In genomic region chr6:21587925-21588811, GRCh38 we compare ENCODE assay signal across 7 cellular contexts. TPM values are rescaled to one million over a fixed set of nuclear protein-coding genes. Genes with fewer than 3 reads are reported as not detected.
DNase-seq lines count a peak whose midpoint lies in the region; ATAC-seq, FAIRE-seq and TF ChIP-seq lines count a peak whose summit lies in the region.

No MANE protein-coding gene starts in this region.

- H3K9me3 ChIP-seq in iPS-18a (ENCODE audit: control insufficient read depth, low read depth, low read length) (no peaks in the 10 kb centered on the region), gastrocnemius medialis (no peaks in the 10 kb centered on the region)

- in situ Hi-C loops in SK-MEL-5 (cut with HindIII; ENCODE audit: low pct_unique_long_range_greater_than_20kb, low sequenced_read_pairs): no loop called here
- in situ Hi-C loops in gastrocnemius medialis (cut with MboI; ENCODE audit: low sequenced_read_pairs in 4 of 4): loop anchor here in 3 of 4 donors (5.0 to 10.0 kb wide), 2 partner anchors 1023 to 1026 kb away; no protein-coding TSS in a partner anchor

- peak overlapping the region; percentile 99 to 100 (median 99) for H3K4me3 Mint-ChIP-seq in brain

- TF ChIP-seq CTCF in brain (conservative IDR thresholded peaks at IDR 0.05): no peak
- TF ChIP-seq CTCF in gastrocnemius medialis (IDR thresholded peaks at IDR 0.05 in 4 of 5, conservative IDR thresholded peaks at IDR 0.05 in 1 of 5): no peak

- H3K36me3 ChIP-seq in iPS-18a (ENCODE audit: control insufficient read depth, low read depth, low read length): no peaks in the 10 kb centered on the region
- H3K36me3 ChIP-seq in gastrocnemius medialis: no peaks in the 10 kb centered on the region

- H3K27me3 ChIP-seq in iPS-18a (ENCODE audit: control insufficient read depth, insufficient read depth, low read length): peaks cover 23% of the 10 kb centered on the region
- no peaks in the 10 kb centered on the region for H3K27me3 ChIP-seq in gastrocnemius medialis

- peak; percentile 32 for DNase-seq in GM12892 (ENCODE audit: insufficient read length)
- DNase-seq in H4 (ENCODE audit: low spot score): peak; percentile 57
- DNase-seq in Kasumi-1 (lab: John Stamatoyannopoulos, UW): peak; percentile 77 to 78
- DNase-seq in SK-MEL-5 (ENCODE audit: low read depth, low spot score): peak; percentile 66
- no peak for DNase-seq in gastrocnemius medialis

- peak overlapping the region; percentile 45 for H3K9ac ChIP-seq in iPS-18a (ENCODE audit: low read length)

- intact Hi-C loops in gastrocnemius medialis (cut with DNase I; ENCODE audit: low total_unique reads): loop anchor here (5.0 kb wide), 4 partner anchors 66 to 1186 kb away; partner anchors contain the start of gene E2F3

- H3K4me1 Mint-ChIP-seq in brain: peaks cover 30% of the 10 kb centered on the region

- peaks cover 20% of the 10 kb centered on the region for H3K36me3 Mint-ChIP-seq in brain

- no peak overlapping the region for H3K27ac ChIP-seq in iPS-18a (ENCODE audit: low read length)
- H3K27ac ChIP-seq in gastrocnemius medialis: peak overlapping the region; percentile 78 to 81 (median 80)

- peak overlapping the region; percentile 100 for H3K27ac Mint-ChIP-seq in brain

- no peak for FAIRE-seq in GM12892 (lab: Jason Lieb, UNC)

- H3K4me1 ChIP-seq in iPS-18a (ENCODE audit: control insufficient read depth, low read depth, low read length) (peaks cover 4% of the 10 kb centered on the region), gastrocnemius medialis (peaks cover 4 to 6% of the 10 kb centered on the region in 2 donors)

- peak; percentile 35 to 59 for ATAC-seq in gastrocnemius medialis

- peaks cover 11 to 18% (median 15%) of the 10 kb centered on the region in 5 experiments for H3K9me3 Mint-ChIP-seq in brain

- peaks cover 7% of the 10 kb centered on the region for H3K27me3 Mint-ChIP-seq in brain

- H3K4me3 ChIP-seq in iPS-18a (ENCODE audit: low read length) (peak overlapping the region; percentile 78), gastrocnemius medialis (peak overlapping the region; percentile 62 to 91 (median 73))

- TF ChIP-seq POLR2A in GM12892 (IDR thresholded peaks at IDR 0.05; ENCODE audit: low read depth, low read length) (peak; percentile 26; the same call in 1 of the 2 replicates), gastrocnemius medialis (IDR thresholded peaks at IDR 0.05) (no peak)

RNA-seq across cellular contexts. Expression of gene SOX4, which starts 5.4 kb away (rescaled TPM):
- polyA plus RNA-seq in GM12892 (2012; ENCODE audit: missing spikeins): 23.4 TPM
- 29.5 and 30.4 TPM in 2 replicates for total RNA-seq in H4 (2014; rRNA removed; shearing (Covaris generic))
- 25.8 and 28.4 TPM in 2 replicates for total RNA-seq in SK-MEL-5 (2014; rRNA removed; shearing (Covaris generic))
- 22.1 and 27.9 TPM in 2 replicates for polyA plus RNA-seq in SK-MEL-5 (2015; cell fraction: cytosol; rRNA removed)
- polyA plus RNA-seq in SK-MEL-5 (2015; cell fraction: nucleus; rRNA removed): 24.7 and 26.6 TPM in 2 replicates
- 231 TPM for polyA plus RNA-seq in brain (ENCODE audit: insufficient read depth, low read depth, low replicate concordance)
- 1 to 10 TPM in 2 of 4 donors, under 1 TPM in 2; 0.80 to 1.6 (median 1.0) TPM for total RNA-seq in gastrocnemius medialis

Comparison
In these comparisons a context has a peak if more than half of its experiments do, and no peak if none do; other contexts are left out.
1. DNase-seq: peak in GM12892 (single experiment), H4 (single experiment), Kasumi-1 (2 of 2) and SK-MEL-5 (single experiment); none in gastrocnemius medialis (0 of 2).
2. RNA of gene SOX4, which starts 5.4 kb away (total RNA-seq): 29.5 to 30.4 TPM in H4 and 25.8 to 28.4 TPM in SK-MEL-5; 0.80 to 1.6 TPM in gastrocnemius medialis; every median in the first group is over 10 times any median in the second.